In the genomic region with DNA sequence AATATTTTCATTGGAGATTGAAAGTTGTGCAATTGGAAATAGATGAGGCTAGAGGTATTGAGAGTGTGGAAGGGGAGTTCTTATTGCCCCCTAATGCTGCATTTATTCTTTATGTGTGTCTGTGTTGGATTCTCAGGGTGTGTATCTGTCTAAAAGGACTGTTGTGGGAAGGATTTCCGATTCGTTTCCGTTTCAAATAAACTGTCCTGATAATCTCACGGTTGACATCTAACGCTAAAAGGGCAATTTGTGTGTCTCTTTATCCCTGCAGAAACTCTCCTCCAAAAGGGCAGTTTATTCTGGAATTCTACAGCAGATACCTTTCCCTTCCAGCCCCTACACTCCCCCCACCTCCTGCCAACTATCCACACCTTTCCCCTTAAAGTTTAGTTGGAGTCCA, we compare ENCODE assay signal across 8 cellular contexts. TPM values are rescaled to one million over a fixed set of nuclear protein-coding genes. Genes with fewer than 3 reads are reported as not detected.
DNase-seq lines count a peak whose midpoint lies in the region; ATAC-seq, FAIRE-seq and TF ChIP-seq lines count a peak whose summit lies in the region.

No MANE protein-coding gene starts in this region.

- H3K4me3 Mint-ChIP-seq in mesothelial cell of epicardium: no peak overlapping the region
- H3K4me3 Mint-ChIP-seq in activated T-helper 17 cell treated with anti-CD3 and anti-CD28 coated beads, Interleukin-2, amount 50 U/mL, for 72 hours: no peak overlapping the region

- TF ChIP-seq EP300 in H1 (IDR thresholded peaks at IDR 0.05; ENCODE audit: borderline replicate concordance in 1 of 2, low read depth in 2 of 2, low read length in 2 of 2): no peak

- H2BK5ac ChIP-seq in IMR-90 (ENCODE audit: low read depth, low read length, poor library complexity, severe bottlenecking) (no peak overlapping the region), H1 (ENCODE audit: low read depth, low read length) (no peak overlapping the region)

- H3K4me2 ChIP-seq in IMR-90 (ENCODE audit: low read depth, low read length) (peak overlapping the region; percentile 58; the same call in 1 of the 2 replicates), H1 (ENCODE audit: insufficient read depth in 1 of 2, low read depth in 2 of 2, low read length in 2 of 2) (peak overlapping the region; percentile 81 to 97; a peak in 3 of 4 replicates), parathyroid adenoma (ENCODE audit: low read length) (no peak overlapping the region)

- TF ChIP-seq CTCF in BE2C (IDR thresholded peaks at IDR 0.05; ENCODE audit: low read depth, low read length) (no peak), IMR-90 (conservative IDR thresholded peaks at IDR 0.05; ENCODE audit: low read depth, low read length) (no peak), H1 (IDR thresholded peaks at IDR 0.05; ENCODE audit: control extremely low read depth in 1 of 3, insufficient read depth in 1 of 3, low read depth in 1 of 3, low read length in 3 of 3) (no peak), parathyroid adenoma (IDR thresholded peaks at IDR 0.05) (no peak), mesothelial cell of epicardium (IDR thresholded peaks at IDR 0.05; ENCODE audit: unreplicated experiment) (no peak)

- FAIRE-seq in H1 (lab: Jason Lieb, UNC): no peak

- TF ChIP-seq POLR2A in IMR-90 (IDR thresholded peaks at IDR 0.05; ENCODE audit: low read depth, low read length) (no peak), H1 (IDR thresholded peaks at IDR 0.05; ENCODE audit: control extremely low read depth in 1 of 2, low read depth in 2 of 2, low read length in 2 of 2) (no peak)

- H2BK120ac ChIP-seq in IMR-90 (ENCODE audit: low read depth, low read length): no peak overlapping the region
- H2BK120ac ChIP-seq in H1 (replicated peaks; ENCODE audit: low read depth, low read length): no peak overlapping the region

- H3K18ac ChIP-seq in IMR-90 (ENCODE audit: low read depth, low read length): no peak overlapping the region
- H3K18ac ChIP-seq in H1 (ENCODE audit: extremely low read depth, low read length): no peak overlapping the region

- DNase-seq in BE2C (no peak), IMR-90 (no peak), H1 (ENCODE audit: low read depth in 1 of 2, low spot score in 2 of 2) (no peak), mesothelial cell of epicardium (ENCODE audit: low spot score in 2 of 2, unreplicated experiment in 2 of 2) (no peak), GM19238 (ENCODE audit: insufficient read length, low spot score) (no peak)

- H2BK12ac ChIP-seq in H1 (ENCODE audit: low read depth, low read length): no peak overlapping the region

- H3K9me1 ChIP-seq in IMR-90 (ENCODE audit: insufficient read depth, low read length): no peaks in the 10 kb centered on the region

- BruUV-seq in IMR-90 (replicated peaks; lab: Mats Ljungman, UMichigan): no TSS peak

- no peak for ATAC-seq in IMR-90 (ENCODE audit: low read depth)
- ATAC-seq in GM21360 (IDR thresholded peaks at IDR 0.05; ENCODE audit: unreplicated experiment): no peak
- ATAC-seq in activated T-helper 17 cell treated with anti-CD3 and anti-CD28 coated beads, Interleukin-2, amount 50 U/mL, for 72 hours (replicated peaks): no peak

- intact Hi-C loops in IMR-90 (cut with micrococcal nuclease): no loop called here

- no peak overlapping the region for H4K5ac ChIP-seq in IMR-90 (ENCODE audit: low read depth, low read length)
- H4K5ac ChIP-seq in H1 (ENCODE audit: insufficient read length, low read depth, low read length): no peak overlapping the region

- no peak overlapping the region for H2AK9ac ChIP-seq in IMR-90 (replicated peaks; ENCODE audit: low read depth, low read length, poor library complexity)

- H3K23ac ChIP-seq in IMR-90 (ENCODE audit: low read depth, low read length) (no peak overlapping the region), H1 (ENCODE audit: insufficient read length) (no peak overlapping the region)

- no peaks in the 10 kb centered on the region for H3K27me3 Mint-ChIP-seq in mesothelial cell of epicardium (ENCODE audit: low read depth)
- H3K27me3 Mint-ChIP-seq in activated T-helper 17 cell treated with anti-CD3 and anti-CD28 coated beads, Interleukin-2, amount 50 U/mL, for 72 hours: peaks cover 12% of the 10 kb centered on the region

- no peak overlapping the region for H2BK20ac ChIP-seq in IMR-90 (ENCODE audit: low read depth, low read length)
- H2BK20ac ChIP-seq in H1 (ENCODE audit: low read length): no peak overlapping the region

- no peak overlapping the region for H4K91ac ChIP-seq in IMR-90 (ENCODE audit: insufficient read depth, low read depth, low read length)
- H4K91ac ChIP-seq in H1 (replicated peaks; ENCODE audit: insufficient read length, low read length): no peak overlapping the region

- H3K36me3 ChIP-seq in BE2C (no peaks in the 10 kb centered on the region), IMR-90 (ENCODE audit: control insufficient read depth, insufficient read depth, low read length) (no peaks in the 10 kb centered on the region), H1 (ENCODE audit: control insufficient read depth in 2 of 4, insufficient read depth in 4 of 4, low read length in 3 of 4) (no peaks in the 10 kb centered on the region), parathyroid adenoma (ENCODE audit: control insufficient read depth, insufficient read depth, low read length) (no peaks in the 10 kb centered on the region)

- H4K8ac ChIP-seq in IMR-90 (ENCODE audit: low read depth in 2 of 2, low read length in 2 of 2): no peak overlapping the region
- H4K8ac ChIP-seq in H1 (ENCODE audit: extremely low read depth, insufficient read depth, low read length): no peak overlapping the region

- H3K27me3 ChIP-seq in BE2C: no peaks in the 10 kb centered on the region
- H3K27me3 ChIP-seq in IMR-90 (ENCODE audit: control insufficient read depth, insufficient read depth, low read length): peaks cover 21% of the 10 kb centered on the region
- peaks cover 0 to 11% (median 8%) of the 10 kb centered on the region in 4 experiments; a peak in 5 of 7 replicates for H3K27me3 ChIP-seq in H1 (replicated peaks in 1 of 4; ENCODE audit: control insufficient read depth in 3 of 4, extremely low read depth in 1 of 4, insufficient read depth in 3 of 4, low read length in 3 of 4)
- H3K27me3 ChIP-seq in parathyroid adenoma (ENCODE audit: control insufficient read depth, insufficient read depth, low read length): no peaks in the 10 kb centered on the region

- H3K9me3 Mint-ChIP-seq in mesothelial cell of epicardium: no peaks in the 10 kb centered on the region
- no peaks in the 10 kb centered on the region for H3K9me3 Mint-ChIP-seq in activated T-helper 17 cell treated with anti-CD3 and anti-CD28 coated beads, Interleukin-2, amount 50 U/mL, for 72 hours

- no CpG with 5 or more reads among the region's 5 CpGs for WGBS in IMR-90 (ENCODE audit: extremely low coverage in 2 of 2, insufficient read length in 1 of 2), 2 experiments
- 18% methylated on average over 5 of the region's 5 CpGs; no CpG with 5 or more reads in 1 of the 2 experiments for whole genome bisulfite sequencing in H1 (ENCODE audit: extremely low coverage in 1 of 2, insufficient coverage in 1 of 2, insufficient read length in 1 of 2, insufficient replicate concordance in 2 of 2, low coverage in 1 of 2, low lambda C conversion rate in 2 of 2, missing lambda C conversion rate in 1 of 2), 2 experiments

- H3K56ac ChIP-seq in IMR-90 (ENCODE audit: extremely low read depth, insufficient read depth, low read length): no peak overlapping the region
- no peak overlapping the region for H3K56ac ChIP-seq in H1 (replicated peaks; ENCODE audit: insufficient read length, low read depth, low read length)

- H3K4me1 ChIP-seq in BE2C (no peaks in the 10 kb centered on the region), IMR-90 (ENCODE audit: control insufficient read depth, insufficient read depth, low read length) (peaks cover 3% of the 10 kb centered on the region; the same call in 1 of the 2 replicates), H1 (replicated peaks in 1 of 4; ENCODE audit: control insufficient read depth in 3 of 4, insufficient read depth in 4 of 4, low read length in 3 of 4) (peaks cover 4 to 20% (median 9%) of the 10 kb centered on the region in 4 experiments; a peak in 5 of 7 replicates), parathyroid adenoma (peaks cover 26% of the 10 kb centered on the region)

- H3K4me3 ChIP-seq in BE2C (ENCODE audit: low read depth, low read length) (peak overlapping the region; percentile 74), IMR-90 (ENCODE audit: insufficient read depth, low read depth, low read length) (no peak overlapping the region; the same call in 1 of the 2 replicates), H1 (ENCODE audit: extremely low read depth in 1 of 4, insufficient read depth in 2 of 4, low read depth in 3 of 4, low read length in 4 of 4) (peak overlapping the region; percentile 7 to 93 (median 49); a peak in 4 of 8 replicates), parathyroid adenoma (ENCODE audit: low read depth, low read length) (no peak overlapping the region)

- H2BK15ac ChIP-seq in IMR-90 (ENCODE audit: low read depth, low read length) (no peak overlapping the region), H1 (ENCODE audit: low read length) (no peak overlapping the region)

- H3K79me1 ChIP-seq in IMR-90 (ENCODE audit: low read depth in 1 of 2, low read length in 2 of 2): no peaks in the 10 kb centered on the region
- no peaks in the 10 kb centered on the region for H3K79me1 ChIP-seq in H1 (ENCODE audit: low read depth, low read length)

- in situ Hi-C loops in IMR-90 (cut with MboI; ENCODE audit: low sequenced_read_pairs): no loop called here

- H4K20me1 ChIP-seq in IMR-90 (ENCODE audit: insufficient read depth, low read length) (no peaks in the 10 kb centered on the region), H1 (replicated peaks in 1 of 2; ENCODE audit: control insufficient read depth in 1 of 2, insufficient read depth in 2 of 2, low read length in 2 of 2) (peaks cover 0 to 3% of the 10 kb centered on the region in 2 experiments)

- peaks cover 10% of the 10 kb centered on the region for H3K4me1 Mint-ChIP-seq in mesothelial cell of epicardium
- no peaks in the 10 kb centered on the region for H3K4me1 Mint-ChIP-seq in activated T-helper 17 cell treated with anti-CD3 and anti-CD28 coated beads, Interleukin-2, amount 50 U/mL, for 72 hours

- H2AFZ ChIP-seq in IMR-90 (replicated peaks; ENCODE audit: low read length, poor library complexity): no peak overlapping the region
- no peak overlapping the region for H2AFZ ChIP-seq in H1 (ENCODE audit: low read length)
- H2AFZ ChIP-seq in parathyroid adenoma: peak overlapping the region; percentile 94

- H3K79me2 ChIP-seq in H1 (ENCODE audit: control insufficient read depth in 1 of 2, insufficient read depth in 2 of 2, low read length in 2 of 2) (peaks cover 0 to 18% of the 10 kb centered on the region in 2 experiments; a peak in 3 of 4 replicates), parathyroid adenoma (peaks cover 26% of the 10 kb centered on the region)

- H3K14ac ChIP-seq in IMR-90 (replicated peaks; ENCODE audit: low read depth, low read length) (no peak overlapping the region), H1 (ENCODE audit: insufficient read length) (no peak overlapping the region)

- no peak overlapping the region for H3K9ac ChIP-seq in IMR-90 (ENCODE audit: low read depth, low read length)
- H3K9ac ChIP-seq in H1 (replicated peaks in 1 of 4; ENCODE audit: extremely low read depth in 1 of 4, low read depth in 3 of 4, low read length in 3 of 4): no peak overlapping the region
- H3K9ac ChIP-seq in parathyroid adenoma: no peak overlapping the region

- dilution Hi-C loops in IMR-90 (cut with HindIII; ENCODE audit: low sequenced_read_pairs, unreplicated experiment): no loop called here

- no peak overlapping the region for H3K27ac ChIP-seq in IMR-90 (ENCODE audit: insufficient read depth, low read length)
- H3K27ac ChIP-seq in H1 (ENCODE audit: low read depth, low read length): no peak overlapping the region
- H3K27ac ChIP-seq in parathyroid adenoma: peak overlapping the region; percentile 92

- H3K4ac ChIP-seq in IMR-90 (ENCODE audit: low read depth, low read length): no peak overlapping the region
- H3K4ac ChIP-seq in H1 (replicated peaks; ENCODE audit: insufficient read length, low read depth, low read length): no peak overlapping the region

- POLR2A ChIA-PET in IMR-90 (lab: Charles Lee; ENCODE audit: unreplicated experiment): no interaction called here
- POLR2A ChIA-PET in H1 (lab: Charles Lee; ENCODE audit: partially characterized antibody): no interaction called here

- H3K9me3 ChIP-seq in BE2C (no peaks in the 10 kb centered on the region), IMR-90 (ENCODE audit: control insufficient read depth, insufficient read depth, low read length) (no peaks in the 10 kb centered on the region), H1 (ENCODE audit: insufficient read depth in 2 of 2, low read depth in 1 of 2, low read length in 1 of 2) (no peaks in the 10 kb centered on the region), parathyroid adenoma (ENCODE audit: control insufficient read depth, low read length) (no peaks in the 10 kb centered on the region)

- H3K36me3 Mint-ChIP-seq in mesothelial cell of epicardium: no peaks in the 10 kb centered on the region
- peaks cover 9% of the 10 kb centered on the region for H3K36me3 Mint-ChIP-seq in activated T-helper 17 cell treated with anti-CD3 and anti-CD28 coated beads, Interleukin-2, amount 50 U/mL, for 72 hours (ENCODE audit: low read depth)

- H2AK5ac ChIP-seq in IMR-90 (ENCODE audit: low read depth, low read length): no peak overlapping the region
- H2AK5ac ChIP-seq in H1 (ENCODE audit: low read depth, low read length): no peak overlapping the region

- peaks cover 14% of the 10 kb centered on the region for H3K23me2 ChIP-seq in H1 (ENCODE audit: low read depth, low read length)

- H3K27ac Mint-ChIP-seq in mesothelial cell of epicardium: no peak overlapping the region
- H3K27ac Mint-ChIP-seq in activated T-helper 17 cell treated with anti-CD3 and anti-CD28 coated beads, Interleukin-2, amount 50 U/mL, for 72 hours: no peak overlapping the region

- TF ChIP-seq RAD21 in IMR-90 (IDR thresholded peaks at IDR 0.05; ENCODE audit: low read length): no peak
- TF ChIP-seq RAD21 in H1 (IDR thresholded peaks at IDR 0.05 in 1 of 2, conservative IDR thresholded peaks at IDR 0.05 in 1 of 2; ENCODE audit: low read depth in 2 of 2, low read length in 2 of 2): no peak

- CTCF ChIA-PET in IMR-90 (lab: Yijun Ruan, JAX): no interaction called here
- CTCF ChIA-PET in H1 (lab: Charles Lee; ENCODE audit: partially characterized antibody): interaction anchor here (0.6 to 0.9 kb wide), 2 partner anchors 10 to 30 kb away, joined by 3 read pairs; no protein-coding TSS in a partner anchor

RNA-seq across cellular contexts. Expression of gene SETBP1, which starts 0.9 kb away (rescaled TPM):
- polyA plus RNA-seq in BE2C (2012; ENCODE audit: insufficient read depth, insufficient read length, low read depth): 6.5 TPM
- total RNA-seq in IMR-90 (2012; rRNA removed): 0.28 and 0.36 TPM in 2 replicates
- polyA plus RNA-seq in IMR-90 (2012; rRNA removed): 0.16 and 0.19 TPM in 2 replicates
- 0.02 and 0.09 TPM in 2 replicates for polyA plus RNA-seq in IMR-90 (2012; cell fraction: cytosol; rRNA removed)
- 0.09 and 0.28 TPM in 2 replicates for polyA plus RNA-seq in IMR-90 (2012; cell fraction: nucleus; rRNA removed; ENCODE audit: low replicate concordance)
- total RNA-seq in H1 (2021; fragmentation: NEBNext Ultra II Directional; extraction: Animal tissue kit (Norgen Biotek cat#: 25700)): 4.6 and 6.5 TPM in 2 replicates
- 1.8 and 2.0 TPM in 2 replicates for polyA plus RNA-seq in H1 (2011; rRNA removed)
- 1.7 TPM for polyA plus RNA-seq in H1 (2011; cell fraction: cytosol; rRNA removed)
- 5.8 TPM for polyA plus RNA-seq in H1 (2011; cell fraction: nucleus; rRNA removed)
- polyA plus RNA-seq in H1 (2012, experiment 1 of 2): 1.6 to 2.1 TPM (median 1.8 TPM) in 4 replicates
- 0.30 TPM for polyA plus RNA-seq in H1 (2012, experiment 2 of 2)
- 1.2 TPM for polyA plus RNA-seq in H1 (2013, experiment 1 of 2)
- polyA plus RNA-seq in H1 (2013, experiment 2 of 2): 1.3 TPM
- polyA minus RNA-seq in H1 (2011; rRNA and poly(A)+ RNA removed): 8.7 and 8.9 TPM in 2 replicates
- 3.9 TPM for polyA minus RNA-seq in H1 (2011; cell fraction: cytosol; rRNA and poly(A)+ RNA removed)
- polyA minus RNA-seq in H1 (2011; cell fraction: nucleus; rRNA and poly(A)+ RNA removed): 29.7 TPM
- total RNA-seq in mesothelial cell of epicardium: 44.6 to 47.7 TPM (median 46.0 TPM) in 3 replicates
- total RNA-seq in activated T-helper 17 cell treated with anti-CD3 and anti-CD28 coated beads, Interleukin-2, amount 50 U/mL, for 72 hours: 1 to 10 TPM; 2.2 to 7.6 TPM

Comparison
In these comparisons a context has a peak if more than half of its experiments do, and no peak if none do; other contexts are left out.
1. H3K4me3 ChIP-seq: peak in BE2C (single experiment) and H1 (4 of 4); none in IMR-90 (single experiment) and parathyroid adenoma (single experiment).